Comparison of ENCODE assay signal across 1 cellular context in genomic region chr21:41478319-41479177, GRCh38.
TF ChIP-seq lines count a peak whose summit lies in the region.

No MANE protein-coding gene starts in this region.

TF ChIP-seq in K562, 482 proteins besides CTCF, POLR2A, EP300 and RAD21:
- TF ChIP-seq HMG20B (CRISPR knock-in tag; IDR thresholded peaks at IDR 0.05) (no peak), SMARCB1 (IDR thresholded peaks at IDR 0.05; ENCODE audit: insufficient read length, low read depth) (no peak), TFE3 (CRISPR knock-in tag; IDR thresholded peaks at IDR 0.05) (peak; percentile 35), USF1 (CRISPR knock-in tag; IDR thresholded peaks at IDR 0.05) (no peak)
TF ChIP-seq in K562: peak in this region for 1.
